ENCODE assay signal across 8 cellular contexts in the genomic region with DNA sequence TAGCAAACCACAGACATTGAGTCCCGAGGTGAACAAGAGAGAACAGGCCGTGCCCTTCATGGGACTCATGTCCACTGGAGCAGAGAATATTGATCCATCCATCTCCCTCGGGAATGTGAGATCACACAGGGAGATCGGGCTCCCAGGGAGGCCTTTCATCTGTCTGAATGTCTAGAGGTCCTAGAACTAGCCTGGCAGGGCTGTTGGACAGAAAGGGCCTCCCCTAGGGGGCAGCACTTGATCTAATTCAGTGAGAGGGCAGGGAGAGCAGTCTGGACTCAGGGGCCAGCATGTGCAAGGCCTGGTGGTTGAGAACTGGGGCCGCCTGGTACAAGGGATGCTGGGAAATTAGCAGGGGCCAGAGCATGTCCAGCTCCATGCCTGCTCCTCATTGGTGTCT. TPM values are rescaled to one million over a fixed set of nuclear protein-coding genes. Genes with fewer than 3 reads are reported as not detected.
DNase-seq lines count a peak whose midpoint lies in the region; ATAC-seq and TF ChIP-seq lines count a peak whose summit lies in the region.

No MANE protein-coding gene starts in this region.

- H2AFZ ChIP-seq in mesenchymal stem cell (ENCODE audit: low read depth, low read length): no peak overlapping the region

- H3K4me3 ChIP-seq in Peyer's patch (no peak overlapping the region), adrenal gland (no peak overlapping the region), mesenchymal stem cell (ENCODE audit: insufficient read depth in 1 of 2, low read depth in 1 of 2, low read length in 2 of 2) (no peak overlapping the region), coronary artery (no peak overlapping the region)

- H3K14ac ChIP-seq in mesenchymal stem cell (ENCODE audit: low read length in 2 of 2): no peak overlapping the region

- H3K9ac ChIP-seq in mesenchymal stem cell (ENCODE audit: low read length): no peak overlapping the region

- no peak overlapping the region for H2BK15ac ChIP-seq in mesenchymal stem cell (ENCODE audit: low read depth, poor library complexity, severe bottlenecking)

- in situ Hi-C loops in GM13977 (cut with MboI; ENCODE audit: low pct_unique_long_range_greater_than_20kb, low sequenced_read_pairs, unreplicated experiment): no loop called here

- H2BK5ac ChIP-seq in mesenchymal stem cell (ENCODE audit: low read depth, low read length, poor library complexity, severe bottlenecking): no peak overlapping the region

- no peak overlapping the region for H3K18ac ChIP-seq in mesenchymal stem cell (ENCODE audit: low read depth in 1 of 2, low read length in 2 of 2)

- peak; percentile 71 for TF ChIP-seq CTCF in GM13977 (IDR thresholded peaks at IDR 0.05; ENCODE audit: extremely low read depth, insufficient read depth, missing control alignments)
- peak in 4 of 6 experiments; percentile 31 to 40 (median 38) for TF ChIP-seq CTCF in Peyer's patch (IDR thresholded peaks at IDR 0.05)
- TF ChIP-seq CTCF in adrenal gland (IDR thresholded peaks at IDR 0.05): peak in 4 of 6 experiments; percentile 19 to 42 (median 24)
- TF ChIP-seq CTCF in coronary artery (IDR thresholded peaks at IDR 0.05): no peak

- H3K27ac ChIP-seq in Peyer's patch: no peak overlapping the region
- H3K27ac ChIP-seq in adrenal gland: no peak overlapping the region
- peak overlapping the region; percentile 34 for H3K27ac ChIP-seq in mesenchymal stem cell (ENCODE audit: low read length, poor library complexity, severe bottlenecking)
- no peak overlapping the region for H3K27ac ChIP-seq in coronary artery

- no peak overlapping the region for H2BK120ac ChIP-seq in mesenchymal stem cell (ENCODE audit: low read depth, low read length)

- H3K36me3 ChIP-seq in Peyer's patch: peaks cover 0 to 3% (median 0%) of the 10 kb centered on the region in 3 donors
- H3K36me3 ChIP-seq in adrenal gland (replicated peaks in 1 of 2): peaks cover 0 to 6% of the 10 kb centered on the region in 2 donors
- peaks cover 6% of the 10 kb centered on the region in 2 experiments for H3K36me3 ChIP-seq in mesenchymal stem cell (ENCODE audit: control insufficient read depth in 1 of 2, insufficient read depth in 2 of 2, low read depth in 1 of 2, low read length in 2 of 2)

- TF ChIP-seq POLR2A in Peyer's patch (IDR thresholded peaks at IDR 0.05) (no peak), adrenal gland (IDR thresholded peaks at IDR 0.05) (no peak)

- no peaks in the 10 kb centered on the region for H3K27me3 ChIP-seq in Peyer's patch
- H3K27me3 ChIP-seq in adrenal gland: no peaks in the 10 kb centered on the region
- H3K27me3 ChIP-seq in mesenchymal stem cell (ENCODE audit: control insufficient read depth in 1 of 2, insufficient read depth in 1 of 2, low read length in 2 of 2): no peaks in the 10 kb centered on the region

- H3K4me1 ChIP-seq in Peyer's patch (peaks cover 5 to 11% (median 7%) of the 10 kb centered on the region in 4 donors), adrenal gland (replicated peaks in 1 of 2) (peaks cover 0 to 12% of the 10 kb centered on the region in 2 donors), mesenchymal stem cell (ENCODE audit: control insufficient read depth, insufficient read depth, low read depth, low read length) (peaks cover 16% of the 10 kb centered on the region)

- peak; percentile 56 for DNase-seq in AG20443 (ENCODE audit: low spot score)
- DNase-seq in GM13977 (ENCODE audit: low spot score): no peak
- DNase-seq in Peyer's patch: peak in 2 of 3 donors; percentile 32 to 71
- peak in 3 of 7 donors; percentile 49 to 62 (median 57) for DNase-seq in adrenal gland
- DNase-seq in mesenchymal stem cell: peak; percentile 70
- DNase-seq in nucleus accumbens (lab: John Stamatoyannopoulos, UW): no peak
- no peak for DNase-seq in coronary artery (ENCODE audit: low spot score)

- no peak overlapping the region for H4K8ac ChIP-seq in mesenchymal stem cell (ENCODE audit: low read length)

- H2AK5ac ChIP-seq in mesenchymal stem cell (ENCODE audit: low read length, severe bottlenecking): no peak overlapping the region

- no peak overlapping the region for H2BK12ac ChIP-seq in mesenchymal stem cell (ENCODE audit: low read length in 2 of 2)

- H3K4me2 ChIP-seq in mesenchymal stem cell (ENCODE audit: low read length, poor library complexity, severe bottlenecking): no peak overlapping the region

- H3K79me1 ChIP-seq in mesenchymal stem cell (replicated peaks; ENCODE audit: low read length, poor library complexity, severe bottlenecking): peaks cover 22% of the 10 kb centered on the region

- H3K9me3 ChIP-seq in Peyer's patch (no peaks in the 10 kb centered on the region), adrenal gland (replicated peaks in 1 of 3) (no peaks in the 10 kb centered on the region), mesenchymal stem cell (ENCODE audit: control insufficient read depth, low read length) (no peaks in the 10 kb centered on the region)

- intact Hi-C loops in adrenal gland (cut with DNase I): no loop called here

- peak overlapping the region in 1 of 2 experiments; percentile 27 for H3K4ac ChIP-seq in mesenchymal stem cell (ENCODE audit: low read depth in 1 of 2, low read length in 2 of 2)

- 62 to 72% (median 70%) methylated on average over 3 to 5 of the region's 5 CpGs for WGBS in adrenal gland, 4 donors
- WGBS in mesenchymal stem cell: 86% methylated on average over 5 of the region's 5 CpGs

- no peak overlapping the region for H3K23ac ChIP-seq in mesenchymal stem cell (ENCODE audit: low read length in 2 of 2)

- no peak overlapping the region for H4K91ac ChIP-seq in mesenchymal stem cell (ENCODE audit: low read length)

- no peak for ATAC-seq in HG03135 (IDR thresholded peaks at IDR 0.05; ENCODE audit: unreplicated experiment)

RNA-seq across cellular contexts. Expression of a gene that starts 4.3 kb away (rescaled TPM):
- total RNA-seq in Peyer's patch (100 to 1,000 TPM in 1 of 4 donors, 10 to 100 TPM in 3; 34.2 to 111 (median 42.8) TPM), adrenal gland (100 to 1,000 TPM in 1 of 8 donors, 10 to 100 TPM in 7; 45.4 to 143 (median 75.6) TPM)
- 10 to 100 TPM; 41.3 to 93.3 (median 70.7) TPM for polyA plus RNA-seq in adrenal gland
- polyA plus RNA-seq in mesenchymal stem cell (2013, experiment 1 of 2): 46.3 TPM
- 43.5 TPM for polyA plus RNA-seq in mesenchymal stem cell (2013, experiment 2 of 2)

RNA-seq across cellular contexts. Expression of a gene that starts 4.9 kb away (rescaled TPM):
- total RNA-seq in Peyer's patch (10 to 100 TPM; 24.8 to 61.8 (median 44.0) TPM), adrenal gland (10 to 100 TPM; 23.7 to 63.9 (median 39.5) TPM)
- polyA plus RNA-seq in adrenal gland: 10 to 100 TPM; 35.2 to 45.9 (median 37.7) TPM
- polyA plus RNA-seq in mesenchymal stem cell (2013, experiment 1 of 2): 26.9 TPM
- polyA plus RNA-seq in mesenchymal stem cell (2013, experiment 2 of 2): 27.1 TPM

RNA-seq across cellular contexts. Expression of a gene that starts 18.9 kb away (rescaled TPM):
- total RNA-seq in Peyer's patch (10 to 100 TPM in 1 of 4 donors, not detected in 3; 15.8 TPM), adrenal gland (1 to 10 TPM in 2 of 8 donors, under 1 TPM in 1, not detected in 5; 0.74 to 6.5 (median 1.0) TPM)
- 1 to 10 TPM in 2 of 3 donors, under 1 TPM in 1; 0.38 to 8.8 (median 6.0) TPM for polyA plus RNA-seq in adrenal gland
- not detected for polyA plus RNA-seq in mesenchymal stem cell (2013, experiment 1 of 2)
- polyA plus RNA-seq in mesenchymal stem cell (2013, experiment 2 of 2): 0.11 TPM

RNA-seq across cellular contexts. Expression of a gene that starts 26.2 kb away (rescaled TPM):
- total RNA-seq in Peyer's patch: not detected
- total RNA-seq in adrenal gland: not detected
- not detected for polyA plus RNA-seq in adrenal gland
- not detected for polyA plus RNA-seq in mesenchymal stem cell (2013, experiment 1 of 2)
- polyA plus RNA-seq in mesenchymal stem cell (2013, experiment 2 of 2): not detected

RNA-seq across cellular contexts. Expression of a gene that starts 32.9 kb away (rescaled TPM):
- 1,000 to 10,000 TPM; 5,249 to 9,852 (median 6,180) TPM for total RNA-seq in Peyer's patch
- over 10,000 TPM in 1 of 8 donors, 1,000 to 10,000 TPM in 7; 3,284 to 11,726 (median 4,214) TPM for total RNA-seq in adrenal gland
- 1,000 to 10,000 TPM; 2,288 to 7,123 (median 4,274) TPM for polyA plus RNA-seq in adrenal gland
- 12,810 TPM for polyA plus RNA-seq in mesenchymal stem cell (2013, experiment 1 of 2)
- polyA plus RNA-seq in mesenchymal stem cell (2013, experiment 2 of 2): 12,668 TPM

Comparison
In these comparisons a context has a peak if more than half of its experiments do, and no peak if none do; other contexts are left out.
1. DNase-seq: peak in AG20443 (single experiment), Peyer's patch (2 of 3) and mesenchymal stem cell (single experiment); none in GM13977 (single experiment), nucleus accumbens (0 of 56) and coronary artery (single experiment).